In the genomic region with DNA sequence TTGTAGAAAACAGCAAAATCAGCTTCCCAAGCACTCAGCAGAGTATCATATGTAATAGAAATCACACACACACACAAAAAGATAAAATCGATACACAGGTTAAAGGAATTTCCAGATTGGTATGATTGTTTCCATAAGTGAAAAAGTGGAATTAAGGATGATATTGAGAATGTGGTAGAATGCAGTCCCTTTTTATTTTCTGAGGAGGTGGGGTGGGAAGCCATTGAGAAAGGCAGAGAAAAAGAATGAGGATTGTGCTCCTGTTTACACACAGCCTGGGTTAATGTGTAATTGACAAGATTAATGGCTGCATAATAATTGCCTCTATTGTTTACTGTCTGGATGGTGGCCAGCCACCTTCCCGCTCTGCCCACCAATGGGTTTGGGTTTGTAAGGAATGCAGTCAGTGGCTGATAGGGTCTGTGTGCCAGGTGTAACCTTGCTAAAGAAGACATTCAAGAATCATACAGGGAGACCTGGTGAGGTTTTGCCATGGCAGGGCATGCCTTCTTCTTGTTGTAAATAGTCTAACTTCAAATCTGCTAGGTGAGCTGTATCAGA, we compare ENCODE assay signal across 1 cellular context.
TF ChIP-seq lines count a peak whose summit lies in the region.

No MANE protein-coding gene starts in this region.

TF ChIP-seq in HepG2, 621 proteins besides CTCF, POLR2A, EP300 and RAD21 (continued from another document and continues in another):
- TF ChIP-seq, protein P1, sequence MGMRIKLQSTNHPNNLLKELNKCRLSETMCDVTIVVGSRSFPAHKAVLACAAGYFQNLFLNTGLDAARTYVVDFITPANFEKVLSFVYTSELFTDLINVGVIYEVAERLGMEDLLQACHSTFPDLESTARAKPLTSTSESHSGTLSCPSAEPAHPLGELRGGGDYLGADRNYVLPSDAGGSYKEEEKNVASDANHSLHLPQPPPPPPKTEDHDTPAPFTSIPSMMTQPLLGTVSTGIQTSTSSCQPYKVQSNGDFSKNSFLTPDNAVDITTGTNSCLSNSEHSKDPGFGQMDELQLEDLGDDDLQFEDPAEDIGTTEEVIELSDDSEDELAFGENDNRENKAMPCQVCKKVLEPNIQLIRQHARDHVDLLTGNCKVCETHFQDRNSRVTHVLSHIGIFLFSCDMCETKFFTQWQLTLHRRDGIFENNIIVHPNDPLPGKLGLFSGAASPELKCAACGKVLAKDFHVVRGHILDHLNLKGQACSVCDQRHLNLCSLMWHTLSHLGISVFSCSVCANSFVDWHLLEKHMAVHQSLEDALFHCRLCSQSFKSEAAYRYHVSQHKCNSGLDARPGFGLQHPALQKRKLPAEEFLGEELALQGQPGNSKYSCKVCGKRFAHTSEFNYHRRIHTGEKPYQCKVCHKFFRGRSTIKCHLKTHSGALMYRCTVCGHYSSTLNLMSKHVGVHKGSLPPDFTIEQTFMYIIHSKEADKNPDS (CRISPR knock-in tag; IDR thresholded peaks at IDR 0.05) = no peak
- no peak for TF ChIP-seq GZF1 (CRISPR knock-in tag; IDR thresholded peaks at IDR 0.05)
- TF ChIP-seq TBX2 (CRISPR knock-in tag; IDR thresholded peaks at IDR 0.05; ENCODE audit: borderline replicate concordance) = peak; percentile 69; the same call in 1 of the 2 replicates
- TF ChIP-seq, protein P2, sequence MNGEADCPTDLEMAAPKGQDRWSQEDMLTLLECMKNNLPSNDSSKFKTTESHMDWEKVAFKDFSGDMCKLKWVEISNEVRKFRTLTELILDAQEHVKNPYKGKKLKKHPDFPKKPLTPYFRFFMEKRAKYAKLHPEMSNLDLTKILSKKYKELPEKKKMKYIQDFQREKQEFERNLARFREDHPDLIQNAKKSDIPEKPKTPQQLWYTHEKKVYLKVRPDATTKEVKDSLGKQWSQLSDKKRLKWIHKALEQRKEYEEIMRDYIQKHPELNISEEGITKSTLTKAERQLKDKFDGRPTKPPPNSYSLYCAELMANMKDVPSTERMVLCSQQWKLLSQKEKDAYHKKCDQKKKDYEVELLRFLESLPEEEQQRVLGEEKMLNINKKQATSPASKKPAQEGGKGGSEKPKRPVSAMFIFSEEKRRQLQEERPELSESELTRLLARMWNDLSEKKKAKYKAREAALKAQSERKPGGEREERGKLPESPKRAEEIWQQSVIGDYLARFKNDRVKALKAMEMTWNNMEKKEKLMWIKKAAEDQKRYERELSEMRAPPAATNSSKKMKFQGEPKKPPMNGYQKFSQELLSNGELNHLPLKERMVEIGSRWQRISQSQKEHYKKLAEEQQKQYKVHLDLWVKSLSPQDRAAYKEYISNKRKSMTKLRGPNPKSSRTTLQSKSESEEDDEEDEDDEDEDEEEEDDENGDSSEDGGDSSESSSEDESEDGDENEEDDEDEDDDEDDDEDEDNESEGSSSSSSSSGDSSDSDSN (CRISPR knock-in tag; IDR thresholded peaks at IDR 0.05) = 0 out of 2 replicates have a peak, but pooled peaks have one; percentile 21
- 0 out of 2 replicates have a peak, but pooled peaks have one; percentile 68 for TF ChIP-seq SOX13 (IDR thresholded peaks at IDR 0.05)
- peak in 1 of 2 experiments; percentile 95; a peak in 2 of 4 replicates for TF ChIP-seq SOX13 (CRISPR knock-in tag; conservative IDR thresholded peaks at IDR 0.05 in 1 of 2, IDR thresholded peaks at IDR 0.05 in 1 of 2)
- TF ChIP-seq, protein P3, sequence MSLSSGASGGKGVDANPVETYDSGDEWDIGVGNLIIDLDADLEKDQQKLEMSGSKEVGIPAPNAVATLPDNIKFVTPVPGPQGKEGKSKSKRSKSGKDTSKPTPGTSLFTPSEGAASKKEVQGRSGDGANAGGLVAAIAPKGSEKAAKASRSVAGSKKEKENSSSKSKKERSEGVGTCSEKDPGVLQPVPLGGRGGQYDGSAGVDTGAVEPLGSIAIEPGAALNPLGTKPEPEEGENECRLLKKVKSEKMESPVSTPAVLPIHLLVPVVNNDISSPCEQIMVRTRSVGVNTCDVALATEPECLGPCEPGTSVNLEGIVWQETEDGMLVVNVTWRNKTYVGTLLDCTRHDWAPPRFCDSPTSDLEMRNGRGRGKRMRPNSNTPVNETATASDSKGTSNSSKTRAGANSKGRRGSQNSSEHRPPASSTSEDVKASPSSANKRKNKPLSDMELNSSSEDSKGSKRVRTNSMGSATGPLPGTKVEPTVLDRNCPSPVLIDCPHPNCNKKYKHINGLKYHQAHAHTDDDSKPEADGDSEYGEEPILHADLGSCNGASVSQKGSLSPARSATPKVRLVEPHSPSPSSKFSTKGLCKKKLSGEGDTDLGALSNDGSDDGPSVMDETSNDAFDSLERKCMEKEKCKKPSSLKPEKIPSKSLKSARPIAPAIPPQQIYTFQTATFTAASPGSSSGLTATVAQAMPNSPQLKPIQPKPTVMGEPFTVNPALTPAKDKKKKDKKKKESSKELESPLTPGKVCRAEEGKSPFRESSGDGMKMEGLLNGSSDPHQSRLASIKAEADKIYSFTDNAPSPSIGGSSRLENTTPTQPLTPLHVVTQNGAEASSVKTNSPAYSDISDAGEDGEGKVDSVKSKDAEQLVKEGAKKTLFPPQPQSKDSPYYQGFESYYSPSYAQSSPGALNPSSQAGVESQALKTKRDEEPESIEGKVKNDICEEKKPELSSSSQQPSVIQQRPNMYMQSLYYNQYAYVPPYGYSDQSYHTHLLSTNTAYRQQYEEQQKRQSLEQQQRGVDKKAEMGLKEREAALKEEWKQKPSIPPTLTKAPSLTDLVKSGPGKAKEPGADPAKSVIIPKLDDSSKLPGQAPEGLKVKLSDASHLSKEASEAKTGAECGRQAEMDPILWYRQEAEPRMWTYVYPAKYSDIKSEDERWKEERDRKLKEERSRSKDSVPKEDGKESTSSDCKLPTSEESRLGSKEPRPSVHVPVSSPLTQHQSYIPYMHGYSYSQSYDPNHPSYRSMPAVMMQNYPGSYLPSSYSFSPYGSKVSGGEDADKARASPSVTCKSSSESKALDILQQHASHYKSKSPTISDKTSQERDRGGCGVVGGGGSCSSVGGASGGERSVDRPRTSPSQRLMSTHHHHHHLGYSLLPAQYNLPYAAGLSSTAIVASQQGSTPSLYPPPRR (CRISPR knock-in tag; IDR thresholded peaks at IDR 0.05; ENCODE audit: borderline replicate concordance) = peak; percentile 57; the same call in 1 of the 2 replicates
- no peak for TF ChIP-seq ZKSCAN5 (CRISPR knock-in tag; IDR thresholded peaks at IDR 0.05)
- peak; percentile 92 for TF ChIP-seq MIXL1 (CRISPR knock-in tag; IDR thresholded peaks at IDR 0.05)
- peak; percentile 9; the same call in 1 of the 2 replicates for TF ChIP-seq ETV5 (CRISPR knock-in tag; IDR thresholded peaks at IDR 0.05; ENCODE audit: borderline replicate concordance)
- TF ChIP-seq NCOA2 (CRISPR knock-in tag; IDR thresholded peaks at IDR 0.05) = peak; percentile 80
- TF ChIP-seq NFE2 (CRISPR knock-in tag; IDR thresholded peaks at IDR 0.05) = no peak
- TF ChIP-seq FOXK2 (IDR thresholded peaks at IDR 0.05) = peak; percentile 49; the same call in 1 of the 2 replicates
- TF ChIP-seq, protein P4, sequence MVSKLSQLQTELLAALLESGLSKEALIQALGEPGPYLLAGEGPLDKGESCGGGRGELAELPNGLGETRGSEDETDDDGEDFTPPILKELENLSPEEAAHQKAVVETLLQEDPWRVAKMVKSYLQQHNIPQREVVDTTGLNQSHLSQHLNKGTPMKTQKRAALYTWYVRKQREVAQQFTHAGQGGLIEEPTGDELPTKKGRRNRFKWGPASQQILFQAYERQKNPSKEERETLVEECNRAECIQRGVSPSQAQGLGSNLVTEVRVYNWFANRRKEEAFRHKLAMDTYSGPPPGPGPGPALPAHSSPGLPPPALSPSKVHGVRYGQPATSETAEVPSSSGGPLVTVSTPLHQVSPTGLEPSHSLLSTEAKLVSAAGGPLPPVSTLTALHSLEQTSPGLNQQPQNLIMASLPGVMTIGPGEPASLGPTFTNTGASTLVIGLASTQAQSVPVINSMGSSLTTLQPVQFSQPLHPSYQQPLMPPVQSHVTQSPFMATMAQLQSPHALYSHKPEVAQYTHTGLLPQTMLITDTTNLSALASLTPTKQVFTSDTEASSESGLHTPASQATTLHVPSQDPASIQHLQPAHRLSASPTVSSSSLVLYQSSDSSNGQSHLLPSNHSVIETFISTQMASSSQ (IDR thresholded peaks at IDR 0.05; ENCODE audit: low read depth) = peak; percentile 95
- TF ChIP-seq, protein P4 (CRISPR knock-in tag; IDR thresholded peaks at IDR 0.05; ENCODE audit: borderline replicate concordance) = peak; percentile 97
- TF ChIP-seq SMC3 (IDR thresholded peaks at IDR 0.05; ENCODE audit: low read length) = peak; percentile 12; the same call in 1 of the 2 replicates
- TF ChIP-seq MED8 (CRISPR knock-in tag; IDR thresholded peaks at IDR 0.05; ENCODE audit: insufficient replicate concordance) = no peak
- peak; percentile 75 for TF ChIP-seq FOXO1 (CRISPR knock-in tag; IDR thresholded peaks at IDR 0.05)
- 0 out of 2 replicates have a peak, but pooled peaks have one; percentile 17 for TF ChIP-seq SSRP1 (CRISPR knock-in tag; IDR thresholded peaks at IDR 0.05)
- TF ChIP-seq ZNF331 (CRISPR knock-in tag; IDR thresholded peaks at IDR 0.05) = peak; percentile 60
- TF ChIP-seq TCF7 (IDR thresholded peaks at IDR 0.05; ENCODE audit: low read depth) = peak; percentile 33
- 0 out of 2 replicates have a peak, but pooled peaks have one; percentile 26 for TF ChIP-seq PPARG (CRISPR knock-in tag; conservative IDR thresholded peaks at IDR 0.05)
- no peak for TF ChIP-seq THYN1 (CRISPR knock-in tag; IDR thresholded peaks at IDR 0.05; ENCODE audit: borderline replicate concordance, low read depth)
- peak; percentile 34; the same call in 1 of the 2 replicates for TF ChIP-seq NFYC (CRISPR knock-in tag; IDR thresholded peaks at IDR 0.05)
- TF ChIP-seq EHMT2 (IDR thresholded peaks at IDR 0.05; ENCODE audit: borderline replicate concordance, low read depth, low read length) = peak; percentile 73; the same call in 1 of the 2 replicates
- peak; percentile 55 for TF ChIP-seq SAP130 (CRISPR knock-in tag; IDR thresholded peaks at IDR 0.05; ENCODE audit: low read depth)
- peak; percentile 26; the same call in 1 of the 2 replicates for TF ChIP-seq KDM6A (CRISPR knock-in tag; IDR thresholded peaks at IDR 0.05; ENCODE audit: low read depth)
- TF ChIP-seq, protein P5, sequence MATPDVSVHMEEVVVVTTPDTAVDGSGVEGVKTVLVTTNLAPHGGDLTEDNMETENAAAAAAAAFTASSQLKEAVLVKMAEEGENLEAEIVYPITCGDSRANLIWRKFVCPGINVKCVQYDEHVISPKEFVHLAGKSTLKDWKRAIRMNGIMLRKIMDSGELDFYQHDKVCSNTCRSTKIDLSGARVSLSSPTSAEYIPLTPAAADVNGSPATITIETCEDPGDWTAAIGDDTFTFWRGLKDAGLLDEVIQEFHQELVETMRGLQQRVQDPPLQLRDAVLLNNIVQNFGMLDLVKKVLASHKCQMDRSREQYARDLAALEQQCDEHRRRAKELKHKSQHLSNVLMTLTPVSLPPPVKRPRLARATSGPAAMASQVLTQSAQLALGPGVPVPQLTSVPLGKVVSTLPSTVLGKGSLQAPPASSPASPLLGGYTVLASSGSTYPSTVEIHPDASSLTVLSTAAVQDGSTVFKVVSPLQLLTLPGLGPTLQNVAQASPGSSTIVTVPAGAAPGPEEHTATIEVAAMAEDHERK (CRISPR knock-in tag; IDR thresholded peaks at IDR 0.05; ENCODE audit: low read depth) = no peak
- peak; percentile 43; the same call in 1 of the 2 replicates for TF ChIP-seq HDAC2 (CRISPR knock-in tag; IDR thresholded peaks at IDR 0.05)
- peak; percentile 79 for TF ChIP-seq ISL2 (CRISPR knock-in tag; IDR thresholded peaks at IDR 0.05)
- TF ChIP-seq, protein P6, sequence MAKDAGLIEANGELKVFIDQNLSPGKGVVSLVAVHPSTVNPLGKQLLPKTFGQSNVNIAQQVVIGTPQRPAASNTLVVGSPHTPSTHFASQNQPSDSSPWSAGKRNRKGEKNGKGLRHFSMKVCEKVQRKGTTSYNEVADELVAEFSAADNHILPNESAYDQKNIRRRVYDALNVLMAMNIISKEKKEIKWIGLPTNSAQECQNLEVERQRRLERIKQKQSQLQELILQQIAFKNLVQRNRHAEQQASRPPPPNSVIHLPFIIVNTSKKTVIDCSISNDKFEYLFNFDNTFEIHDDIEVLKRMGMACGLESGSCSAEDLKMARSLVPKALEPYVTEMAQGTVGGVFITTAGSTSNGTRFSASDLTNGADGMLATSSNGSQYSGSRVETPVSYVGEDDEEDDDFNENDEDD (CRISPR knock-in tag; IDR thresholded peaks at IDR 0.05; ENCODE audit: borderline replicate concordance) = peak; percentile 71; the same call in 1 of the 2 replicates
- no peak for TF ChIP-seq HOXA7 (CRISPR knock-in tag; IDR thresholded peaks at IDR 0.05)
- peak; percentile 42; the same call in 1 of the 2 replicates for TF ChIP-seq KDM2A (CRISPR knock-in tag; IDR thresholded peaks at IDR 0.05; ENCODE audit: borderline replicate concordance, low read depth)
- no peak for TF ChIP-seq ZNF337 (CRISPR knock-in tag; IDR thresholded peaks at IDR 0.05; ENCODE audit: borderline replicate concordance, low read depth)
- TF ChIP-seq, protein P7, sequence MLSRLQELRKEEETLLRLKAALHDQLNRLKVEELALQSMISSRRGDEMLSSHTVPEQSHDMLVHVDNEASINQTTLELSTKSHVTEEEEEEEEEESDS (CRISPR knock-in tag; IDR thresholded peaks at IDR 0.05; ENCODE audit: borderline replicate concordance) = no peak
- TF ChIP-seq SOX5 (CRISPR knock-in tag; IDR thresholded peaks at IDR 0.05; ENCODE audit: borderline replicate concordance) = peak; percentile 94
- TF ChIP-seq MZF1 (CRISPR knock-in tag; IDR thresholded peaks at IDR 0.05; ENCODE audit: borderline replicate concordance) = no peak
- TF ChIP-seq TSC22D2 (CRISPR knock-in tag; IDR thresholded peaks at IDR 0.05; ENCODE audit: borderline replicate concordance) = no peak
